20 cellular contexts compared by ENCODE assay signal in genomic region chr4:179196511-179196910, GRCh38.
DNase-seq lines count a peak whose midpoint lies in the region; ATAC-seq and TF ChIP-seq lines count a peak whose summit lies in the region.
"Had no signal": no experiment of that assay in that cellular context is flagged by ENCODE, and none has a peak within 500 bp of the region (broad histone marks: within the 10 kb centered on the region; RNA-seq: fewer than 3 reads in every experiment).

No MANE protein-coding gene starts in this region.

- TF ChIP-seq CTCF in astrocyte of the spinal cord (IDR thresholded peaks at IDR 0.05; ENCODE audit: low read depth, low read length), result no peak

- intact Hi-C loops in left ventricle myocardium superior (cut with micrococcal nuclease), result no loop called here
- intact Hi-C loops in posterior vena cava (cut with DNase I), result no loop called here

- no peak overlapping the region for H3K4me3 ChIP-seq in astrocyte of the spinal cord (ENCODE audit: low read depth, low read length)
- H3K4me3 ChIP-seq: hepatocyte, left ventricle myocardium inferior, Peyer's patch, prostate gland had no signal

- in situ Hi-C loops in astrocyte of the spinal cord (cut with HindIII; ENCODE audit: low sequenced_read_pairs), result no loop called here
- in situ Hi-C loops in G401 (cut with HindIII; ENCODE audit: low sequenced_read_pairs), result no loop called here

- ATAC-seq in left ventricle myocardium superior, result no peak
- ATAC-seq in GM19328 (IDR thresholded peaks at IDR 0.05; ENCODE audit: unreplicated experiment), result no peak
- ATAC-seq: esophagus mucosa; naive thymus-derived CD4-positive, alpha-beta T cell; T-cell had no signal

- DNase-seq in ELR (ENCODE audit: low read depth) (peak; percentile 77), NCI-H460 (ENCODE audit: extremely low read depth, low read depth) (peak; percentile 19), astrocyte of the spinal cord (ENCODE audit: low read depth, low spot score) (peak; percentile 54), myocyte (ENCODE audit: low read depth) (peak; percentile 3), left ventricle myocardium superior (no peak), posterior vena cava (ENCODE audit: low spot score) (no peak), G401 (ENCODE audit: low spot score) (no peak)
- DNase-seq: activated gamma-delta T cell; anterior cingulate cortex; Kasumi-1; left ventricle myocardium inferior; naive thymus-derived CD4-positive, alpha-beta T cell; NCI-H146; NCI-H446 treated with DMSO at 0.1 percent for 48 hours; Peyer's patch; T-cell had no signal

Comparison
In these comparisons a context has a peak if more than half of its experiments do, and no peak if none do; other contexts are left out.
1. DNase-seq: peak in ELR (single experiment), NCI-H460 (single experiment), astrocyte of the spinal cord (single experiment) and myocyte (single experiment); none in left ventricle myocardium superior (single experiment), posterior vena cava (single experiment) and G401 (single experiment).